1 cellular context compared by ENCODE assay signal in the genomic region with DNA sequence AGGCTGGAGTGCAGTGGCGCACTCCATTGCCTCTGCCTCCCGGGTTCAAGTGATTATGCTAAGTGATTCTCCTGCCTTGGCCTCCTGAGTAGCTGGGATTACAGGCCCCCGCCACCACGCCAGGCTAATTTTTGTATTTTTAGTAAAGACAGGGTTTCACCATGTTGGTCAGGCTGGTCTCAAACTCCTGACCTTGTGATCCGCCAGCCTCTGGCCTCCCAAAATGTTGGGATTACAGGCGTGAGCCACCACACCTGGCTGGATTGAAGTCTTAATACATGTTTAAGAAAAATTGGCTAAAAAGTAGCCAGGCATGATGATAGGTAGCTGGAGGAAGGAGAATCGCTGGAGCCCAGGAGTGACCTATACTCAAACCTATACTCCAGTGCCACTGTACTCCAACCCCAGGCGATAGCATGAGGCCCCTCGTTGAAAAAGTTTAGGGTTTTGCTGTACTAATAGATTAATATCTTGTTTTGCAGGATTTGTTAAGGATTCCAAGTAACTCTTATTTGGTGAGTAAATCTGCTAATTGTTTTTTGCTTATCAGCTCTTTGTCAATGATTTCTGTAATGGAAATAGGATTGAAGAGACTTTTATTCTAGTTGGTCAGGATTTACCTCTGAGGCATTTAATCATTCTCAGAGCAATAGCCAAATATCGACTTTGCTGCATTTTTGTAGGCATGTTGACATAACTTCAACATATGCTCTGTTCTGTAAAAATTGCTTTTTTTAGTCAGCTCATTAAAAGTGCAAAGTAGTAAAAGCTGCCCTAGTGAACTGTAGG.
TF ChIP-seq lines count a peak whose summit lies in the region.

No MANE protein-coding gene starts in this region.

TF ChIP-seq in WTC11, 78 proteins besides CTCF, POLR2A, EP300 and RAD21 (continued from another document):
- TF ChIP-seq, protein P1, sequence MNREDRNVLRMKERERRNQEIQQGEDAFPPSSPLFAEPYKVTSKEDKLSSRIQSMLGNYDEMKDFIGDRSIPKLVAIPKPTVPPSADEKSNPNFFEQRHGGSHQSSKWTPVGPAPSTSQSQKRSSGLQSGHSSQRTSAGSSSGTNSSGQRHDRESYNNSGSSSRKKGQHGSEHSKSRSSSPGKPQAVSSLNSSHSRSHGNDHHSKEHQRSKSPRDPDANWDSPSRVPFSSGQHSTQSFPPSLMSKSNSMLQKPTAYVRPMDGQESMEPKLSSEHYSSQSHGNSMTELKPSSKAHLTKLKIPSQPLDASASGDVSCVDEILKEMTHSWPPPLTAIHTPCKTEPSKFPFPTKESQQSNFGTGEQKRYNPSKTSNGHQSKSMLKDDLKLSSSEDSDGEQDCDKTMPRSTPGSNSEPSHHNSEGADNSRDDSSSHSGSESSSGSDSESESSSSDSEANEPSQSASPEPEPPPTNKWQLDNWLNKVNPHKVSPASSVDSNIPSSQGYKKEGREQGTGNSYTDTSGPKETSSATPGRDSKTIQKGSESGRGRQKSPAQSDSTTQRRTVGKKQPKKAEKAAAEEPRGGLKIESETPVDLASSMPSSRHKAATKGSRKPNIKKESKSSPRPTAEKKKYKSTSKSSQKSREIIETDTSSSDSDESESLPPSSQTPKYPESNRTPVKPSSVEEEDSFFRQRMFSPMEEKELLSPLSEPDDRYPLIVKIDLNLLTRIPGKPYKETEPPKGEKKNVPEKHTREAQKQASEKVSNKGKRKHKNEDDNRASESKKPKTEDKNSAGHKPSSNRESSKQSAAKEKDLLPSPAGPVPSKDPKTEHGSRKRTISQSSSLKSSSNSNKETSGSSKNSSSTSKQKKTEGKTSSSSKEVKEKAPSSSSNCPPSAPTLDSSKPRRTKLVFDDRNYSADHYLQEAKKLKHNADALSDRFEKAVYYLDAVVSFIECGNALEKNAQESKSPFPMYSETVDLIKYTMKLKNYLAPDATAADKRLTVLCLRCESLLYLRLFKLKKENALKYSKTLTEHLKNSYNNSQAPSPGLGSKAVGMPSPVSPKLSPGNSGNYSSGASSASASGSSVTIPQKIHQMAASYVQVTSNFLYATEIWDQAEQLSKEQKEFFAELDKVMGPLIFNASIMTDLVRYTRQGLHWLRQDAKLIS (CRISPR knock-in tag; IDR thresholded peaks at IDR 0.05; ENCODE audit: borderline replicate concordance), result no peak
- TF ChIP-seq, protein P2, sequence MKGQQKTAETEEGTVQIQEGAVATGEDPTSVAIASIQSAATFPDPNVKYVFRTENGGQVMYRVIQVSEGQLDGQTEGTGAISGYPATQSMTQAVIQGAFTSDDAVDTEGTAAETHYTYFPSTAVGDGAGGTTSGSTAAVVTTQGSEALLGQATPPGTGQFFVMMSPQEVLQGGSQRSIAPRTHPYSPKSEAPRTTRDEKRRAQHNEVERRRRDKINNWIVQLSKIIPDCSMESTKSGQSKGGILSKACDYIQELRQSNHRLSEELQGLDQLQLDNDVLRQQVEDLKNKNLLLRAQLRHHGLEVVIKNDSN (CRISPR knock-in tag; IDR thresholded peaks at IDR 0.05), result no peak
- TF ChIP-seq TEAD1 (CRISPR knock-in tag; IDR thresholded peaks at IDR 0.05) (no peak), NR3C1 (CRISPR knock-in tag; conservative IDR thresholded peaks at IDR 0.05; ENCODE audit: low read depth) (no peak), FOXP1 (CRISPR knock-in tag; IDR thresholded peaks at IDR 0.05; ENCODE audit: borderline replicate concordance) (no peak), PRRX2 (CRISPR knock-in tag; IDR thresholded peaks at IDR 0.05) (peak; percentile 94; the same call in 1 of the 2 replicates), MYBL2 (CRISPR knock-in tag; IDR thresholded peaks at IDR 0.05) (0 out of 2 replicates have a peak, but pooled peaks have one; percentile 18)
- TF ChIP-seq, protein P3, sequence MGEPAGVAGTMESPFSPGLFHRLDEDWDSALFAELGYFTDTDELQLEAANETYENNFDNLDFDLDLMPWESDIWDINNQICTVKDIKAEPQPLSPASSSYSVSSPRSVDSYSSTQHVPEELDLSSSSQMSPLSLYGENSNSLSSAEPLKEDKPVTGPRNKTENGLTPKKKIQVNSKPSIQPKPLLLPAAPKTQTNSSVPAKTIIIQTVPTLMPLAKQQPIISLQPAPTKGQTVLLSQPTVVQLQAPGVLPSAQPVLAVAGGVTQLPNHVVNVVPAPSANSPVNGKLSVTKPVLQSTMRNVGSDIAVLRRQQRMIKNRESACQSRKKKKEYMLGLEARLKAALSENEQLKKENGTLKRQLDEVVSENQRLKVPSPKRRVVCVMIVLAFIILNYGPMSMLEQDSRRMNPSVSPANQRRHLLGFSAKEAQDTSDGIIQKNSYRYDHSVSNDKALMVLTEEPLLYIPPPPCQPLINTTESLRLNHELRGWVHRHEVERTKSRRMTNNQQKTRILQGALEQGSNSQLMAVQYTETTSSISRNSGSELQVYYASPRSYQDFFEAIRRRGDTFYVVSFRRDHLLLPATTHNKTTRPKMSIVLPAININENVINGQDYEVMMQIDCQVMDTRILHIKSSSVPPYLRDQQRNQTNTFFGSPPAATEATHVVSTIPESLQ (CRISPR knock-in tag; IDR thresholded peaks at IDR 0.05), result no peak
- TF ChIP-seq, protein P4, sequence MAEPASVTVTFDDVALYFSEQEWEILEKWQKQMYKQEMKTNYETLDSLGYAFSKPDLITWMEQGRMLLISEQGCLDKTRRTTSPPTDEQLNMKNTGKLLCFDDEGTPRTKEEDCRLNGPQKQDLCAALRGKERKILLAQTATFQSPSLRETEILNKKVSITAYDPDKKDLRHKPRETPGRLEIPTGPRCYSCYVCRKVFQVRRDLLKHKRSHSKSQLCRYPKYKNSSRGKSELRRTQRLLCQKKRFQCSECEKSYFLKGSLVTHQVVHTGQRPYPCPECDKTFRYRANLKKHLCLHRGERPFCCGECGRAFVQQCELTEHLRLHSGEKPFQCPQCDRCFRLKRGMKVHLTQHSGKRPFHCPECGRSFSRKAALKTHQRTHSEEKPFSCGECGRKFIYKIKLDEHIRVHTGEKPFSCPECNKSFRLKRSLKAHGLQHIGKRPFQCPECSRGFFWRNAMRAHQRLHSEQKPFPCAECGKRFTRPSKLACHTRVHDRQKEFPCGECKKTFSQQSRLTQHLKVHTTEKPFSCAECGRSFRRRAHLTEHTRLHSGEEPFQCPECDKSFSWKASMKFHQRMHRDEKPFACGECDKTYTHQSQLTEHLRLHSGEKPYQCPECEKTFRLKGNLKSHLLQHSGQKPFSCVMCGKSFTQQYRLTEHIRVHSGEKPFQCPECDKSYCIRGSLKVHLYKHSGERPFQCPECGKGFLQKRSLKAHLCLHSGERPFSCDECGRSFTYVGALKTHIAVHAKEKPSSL (CRISPR knock-in tag; conservative IDR thresholded peaks at IDR 0.05), result peak; percentile 58; the same call in 1 of the 2 replicates
- TF ChIP-seq, protein P5, sequence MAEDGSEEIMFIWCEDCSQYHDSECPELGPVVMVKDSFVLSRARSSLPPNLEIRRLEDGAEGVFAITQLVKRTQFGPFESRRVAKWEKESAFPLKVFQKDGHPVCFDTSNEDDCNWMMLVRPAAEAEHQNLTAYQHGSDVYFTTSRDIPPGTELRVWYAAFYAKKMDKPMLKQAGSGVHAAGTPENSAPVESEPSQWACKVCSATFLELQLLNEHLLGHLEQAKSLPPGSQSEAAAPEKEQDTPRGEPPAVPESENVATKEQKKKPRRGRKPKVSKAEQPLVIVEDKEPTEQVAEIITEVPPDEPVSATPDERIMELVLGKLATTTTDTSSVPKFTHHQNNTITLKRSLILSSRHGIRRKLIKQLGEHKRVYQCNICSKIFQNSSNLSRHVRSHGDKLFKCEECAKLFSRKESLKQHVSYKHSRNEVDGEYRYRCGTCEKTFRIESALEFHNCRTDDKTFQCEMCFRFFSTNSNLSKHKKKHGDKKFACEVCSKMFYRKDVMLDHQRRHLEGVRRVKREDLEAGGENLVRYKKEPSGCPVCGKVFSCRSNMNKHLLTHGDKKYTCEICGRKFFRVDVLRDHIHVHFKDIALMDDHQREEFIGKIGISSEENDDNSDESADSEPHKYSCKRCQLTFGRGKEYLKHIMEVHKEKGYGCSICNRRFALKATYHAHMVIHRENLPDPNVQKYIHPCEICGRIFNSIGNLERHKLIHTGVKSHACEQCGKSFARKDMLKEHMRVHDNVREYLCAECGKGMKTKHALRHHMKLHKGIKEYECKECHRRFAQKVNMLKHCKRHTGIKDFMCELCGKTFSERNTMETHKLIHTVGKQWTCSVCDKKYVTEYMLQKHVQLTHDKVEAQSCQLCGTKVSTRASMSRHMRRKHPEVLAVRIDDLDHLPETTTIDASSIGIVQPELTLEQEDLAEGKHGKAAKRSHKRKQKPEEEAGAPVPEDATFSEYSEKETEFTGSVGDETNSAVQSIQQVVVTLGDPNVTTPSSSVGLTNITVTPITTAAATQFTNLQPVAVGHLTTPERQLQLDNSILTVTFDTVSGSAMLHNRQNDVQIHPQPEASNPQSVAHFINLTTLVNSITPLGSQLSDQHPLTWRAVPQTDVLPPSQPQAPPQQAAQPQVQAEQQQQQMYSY (CRISPR knock-in tag; IDR thresholded peaks at IDR 0.05), result no peak
